18 cellular contexts compared by ENCODE assay signal in genomic region chr20:36368400-36368799, GRCh38.
"Had no signal": no experiment of that assay in that cellular context is flagged by ENCODE, and none has a peak within 500 bp of the region (broad histone marks: within the 10 kb centered on the region; RNA-seq: fewer than 3 reads in every experiment).

No MANE protein-coding gene starts in this region.

- DNase-seq: activated CD4-positive, alpha-beta T cell treated with anti-CD3 and anti-CD28 coated beads for 36 hours; activated CD4-positive, alpha-beta T cell treated with anti-CD3 and anti-CD28 coated beads, Interleukin-2, amount 50 U/mL, for 48 hours; activated gamma-delta T cell treated with Interleukin-2 at 50 U/mL for 16 hours; adrenal gland; effector CD4-positive, alpha-beta T cell; heart left ventricle; mucosa of descending colon; naive B cell; psoas muscle; right cardiac atrium; stimulated activated CD4-positive, alpha-beta T cell treated with anti-CD3 and anti-CD28 coated beads, Interleukin-2, amount 100 ng/mL, for 24 hours; stimulated activated naive CD4-positive, alpha-beta T cell treated with Interleukin-2 at 50 U/mL for 16 hours; thyroid gland had no signal

- H3K9me3 ChIP-seq: adrenal gland, esophagus muscularis mucosa, gastroesophageal sphincter, heart left ventricle, mucosa of descending colon, psoas muscle, thyroid gland had no signal

- ATAC-seq: activated CD4-positive, alpha-beta T cell treated with anti-CD3 and anti-CD28 coated beads for 36 hours; activated naive CD4-positive, alpha-beta T cell treated with anti-CD3 and anti-CD28 coated beads, Interleukin-2, amount 50 U/mL, for 72 hours; gastroesophageal sphincter; heart left ventricle; mucosa of descending colon; psoas muscle; right cardiac atrium had no signal

- H3K4me1 ChIP-seq: adrenal gland, esophagus muscularis mucosa, gastroesophageal sphincter, heart left ventricle, psoas muscle, thyroid gland had no signal

- FAIRE-seq: endothelial cell of umbilical vein, TTC549 had no signal

- H3K4me3 ChIP-seq: adrenal gland, esophagus muscularis mucosa, gastroesophageal sphincter, heart left ventricle, mucosa of descending colon, psoas muscle, thyroid gland had no signal

- H3K27me3 ChIP-seq: adrenal gland, thyroid gland had no signal

- H3K36me3 ChIP-seq: adrenal gland, esophagus muscularis mucosa, gastroesophageal sphincter, heart left ventricle, thyroid gland had no signal

- H3K27ac ChIP-seq: adrenal gland, esophagus muscularis mucosa, gastroesophageal sphincter, heart left ventricle, psoas muscle, thyroid gland had no signal
